16 cellular contexts compared by ENCODE assay signal in the genomic region with DNA sequence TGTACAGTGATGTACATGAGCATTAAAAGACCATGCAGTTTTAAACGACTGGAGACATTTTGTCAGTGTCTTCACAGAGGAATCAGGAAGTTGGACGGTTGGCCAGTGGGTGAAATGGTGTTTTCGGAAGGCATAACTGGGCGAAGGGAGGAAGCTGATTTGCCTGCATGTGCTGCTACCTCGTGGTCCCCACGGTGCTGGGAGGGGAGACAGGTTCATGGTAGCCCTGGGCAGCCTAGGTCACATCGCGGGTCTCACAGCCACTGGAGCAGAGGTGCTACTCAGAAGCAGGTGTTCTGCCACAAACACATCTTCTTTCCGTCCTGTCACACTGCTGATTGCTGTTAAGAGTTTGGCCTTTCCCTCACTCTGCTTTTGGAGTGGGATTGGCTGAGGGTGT. TPM values are rescaled to one million over a fixed set of nuclear protein-coding genes. Genes with fewer than 3 reads are reported as not detected.
A peak's percentile ranks its signal among the peaks of the same experiment; 100 is the strongest.
DNase-seq lines count a peak whose midpoint lies in the region; ATAC-seq and TF ChIP-seq lines count a peak whose summit lies in the region.
"Had no signal": no experiment of that assay in that cellular context is flagged by ENCODE, and none has a peak within 500 bp of the region (broad histone marks: within the 10 kb centered on the region; RNA-seq: fewer than 3 reads in every experiment).

No MANE protein-coding gene starts in this region.

- TF ChIP-seq POLR2A in transverse colon (IDR thresholded peaks at IDR 0.05): no peak

- peak overlapping the region in 1 of 4 donors; percentile 4 for H3K27ac ChIP-seq in transverse colon
- H3K27ac ChIP-seq: WERI-Rb-1 had no signal

- TF ChIP-seq CTCF in transverse colon (IDR thresholded peaks at IDR 0.05): no peak

- no peaks in the 10 kb centered on the region for H3K36me3 ChIP-seq in transverse colon
- H3K36me3 ChIP-seq: WERI-Rb-1 had no signal

- no peak overlapping the region for H3K4me3 ChIP-seq in transverse colon

- peak overlapping the region; percentile 98 for H3K27ac Mint-ChIP-seq in activated naive CD4-positive, alpha-beta T cell treated with anti-CD3 and anti-CD28 coated beads, Interleukin-2, amount 50 U/mL, for 24 hours
- H3K27ac Mint-ChIP-seq in activated naive CD8-positive, alpha-beta T cell treated with anti-CD3 and anti-CD28 coated beads for 36 hours: peak overlapping the region; percentile 93
- peak overlapping the region in 2 of 6 donors; percentile 1 to 19 for H3K27ac Mint-ChIP-seq in immature natural killer cell
- H3K27ac Mint-ChIP-seq: endodermal cell had no signal

- peak; percentile 39 for ATAC-seq in GM21515 (IDR thresholded peaks at IDR 0.05; ENCODE audit: unreplicated experiment)
- no peak for ATAC-seq in GM18909 (IDR thresholded peaks at IDR 0.05; ENCODE audit: poor library complexity, unreplicated experiment)
- no peak for ATAC-seq in GM21528 (IDR thresholded peaks at IDR 0.05; ENCODE audit: low FRiP score, unreplicated experiment)
- ATAC-seq: activated T-cell treated with anti-CD3 and anti-CD28 coated beads, Interleukin-2, amount 50 U/mL, for 72 hours had no signal

- peaks cover 0 to 21% (median 8%) of the 10 kb centered on the region in 4 donors for H3K4me1 ChIP-seq in transverse colon

- no peak for TF ChIP-seq EP300 in transverse colon (IDR thresholded peaks at IDR 0.05; ENCODE audit: low read depth)

- DNase-seq in activated naive CD4-positive, alpha-beta T cell (lab: John Stamatoyannopoulos, UW): no peak
- no peak for DNase-seq in activated naive CD8-positive, alpha-beta T cell treated with anti-CD3 and anti-CD28 coated beads for 36 hours
- DNase-seq in transverse colon (peak; percentile 45), immature natural killer cell (no peak)
- DNase-seq: activated T-cell treated with anti-CD3 and anti-CD28 coated beads, Interleukin-2, amount 50 U/mL, for 72 hours; endodermal cell; foreskin melanocyte; KG1; NCI-H524 treated with DMSO at 0.1 percent for 48 hours; Right ventricle myocardium superior; stimulated activated CD4-positive, alpha-beta T cell treated with anti-CD3 and anti-CD28 coated beads, Interleukin-2, amount 100 ng/mL, for 24 hours; WERI-Rb-1 had no signal

- H3K9me3 ChIP-seq in transverse colon: no peaks in the 10 kb centered on the region

- peaks cover 6% of the 10 kb centered on the region for H3K36me3 Mint-ChIP-seq in activated naive CD4-positive, alpha-beta T cell treated with anti-CD3 and anti-CD28 coated beads, Interleukin-2, amount 50 U/mL, for 24 hours
- H3K36me3 Mint-ChIP-seq in activated naive CD8-positive, alpha-beta T cell treated with anti-CD3 and anti-CD28 coated beads for 36 hours: peaks cover 49% of the 10 kb centered on the region
- no peaks in the 10 kb centered on the region for H3K36me3 Mint-ChIP-seq in immature natural killer cell

- H3K4me1 Mint-ChIP-seq in activated naive CD4-positive, alpha-beta T cell treated with anti-CD3 and anti-CD28 coated beads, Interleukin-2, amount 50 U/mL, for 24 hours: peaks cover 76% of the 10 kb centered on the region
- H3K4me1 Mint-ChIP-seq in activated naive CD8-positive, alpha-beta T cell treated with anti-CD3 and anti-CD28 coated beads for 36 hours: peaks cover 76% of the 10 kb centered on the region
- H3K4me1 Mint-ChIP-seq in immature natural killer cell: peaks cover 18 to 53% of the 10 kb centered on the region in 2 donors

- no peaks in the 10 kb centered on the region for H3K27me3 ChIP-seq in transverse colon

- in situ Hi-C loops in transverse colon (cut with MboI; ENCODE audit: low pct_ligation_motif_present in 1 of 4, low pct_unique_long_range_greater_than_20kb in 1 of 4, low sequenced_read_pairs in 3 of 4): no loop called here

- H3K27me3 Mint-ChIP-seq in activated naive CD4-positive, alpha-beta T cell treated with anti-CD3 and anti-CD28 coated beads, Interleukin-2, amount 50 U/mL, for 24 hours: no peaks in the 10 kb centered on the region
- H3K27me3 Mint-ChIP-seq in activated naive CD8-positive, alpha-beta T cell treated with anti-CD3 and anti-CD28 coated beads for 36 hours: no peaks in the 10 kb centered on the region
- H3K27me3 Mint-ChIP-seq in immature natural killer cell (ENCODE audit: low read depth in 3 of 3): peaks cover 0 to 1% (median 0%) of the 10 kb centered on the region in 3 donors

- H3K4me3 Mint-ChIP-seq in activated naive CD4-positive, alpha-beta T cell treated with anti-CD3 and anti-CD28 coated beads, Interleukin-2, amount 50 U/mL, for 24 hours: no peak overlapping the region
- no peak overlapping the region for H3K4me3 Mint-ChIP-seq in activated naive CD8-positive, alpha-beta T cell treated with anti-CD3 and anti-CD28 coated beads for 36 hours
- H3K4me3 Mint-ChIP-seq in immature natural killer cell: no peak overlapping the region
- H3K4me3 Mint-ChIP-seq: endodermal cell had no signal

- 80 to 82% methylated on average over 1 to 9 of the region's 9 CpGs for WGBS in transverse colon (ENCODE audit: low coverage in 1 of 2), 2 donors

- H3K9me3 Mint-ChIP-seq in activated naive CD4-positive, alpha-beta T cell treated with anti-CD3 and anti-CD28 coated beads, Interleukin-2, amount 50 U/mL, for 24 hours: no peaks in the 10 kb centered on the region
- peaks cover 2% of the 10 kb centered on the region for H3K9me3 Mint-ChIP-seq in activated naive CD8-positive, alpha-beta T cell treated with anti-CD3 and anti-CD28 coated beads for 36 hours
- no peaks in the 10 kb centered on the region for H3K9me3 Mint-ChIP-seq in immature natural killer cell
- H3K9me3 Mint-ChIP-seq: activated T-cell treated with anti-CD3 and anti-CD28 coated beads, Interleukin-2, amount 50 U/mL, for 72 hours; endodermal cell had no signal

- intact Hi-C loops in transverse colon (cut with DNase I; ENCODE audit: low total_unique reads): no loop called here

RNA-seq across cellular contexts. Expression of a gene that starts 35.2 kb away (rescaled TPM):
- total RNA-seq in activated naive CD8-positive, alpha-beta T cell treated with anti-CD3 and anti-CD28 coated beads for 36 hours: 10 to 100 TPM; 33.9 to 41.9 TPM
- 10 to 100 TPM; 18.9 to 90.9 (median 30.5) TPM for total RNA-seq in transverse colon
- 1 to 10 TPM in 2 of 3 donors, not detected in 1; 1.9 to 5.5 TPM for polyA plus RNA-seq in immature natural killer cell
